22 cellular contexts compared by ENCODE assay signal in the genomic region with DNA sequence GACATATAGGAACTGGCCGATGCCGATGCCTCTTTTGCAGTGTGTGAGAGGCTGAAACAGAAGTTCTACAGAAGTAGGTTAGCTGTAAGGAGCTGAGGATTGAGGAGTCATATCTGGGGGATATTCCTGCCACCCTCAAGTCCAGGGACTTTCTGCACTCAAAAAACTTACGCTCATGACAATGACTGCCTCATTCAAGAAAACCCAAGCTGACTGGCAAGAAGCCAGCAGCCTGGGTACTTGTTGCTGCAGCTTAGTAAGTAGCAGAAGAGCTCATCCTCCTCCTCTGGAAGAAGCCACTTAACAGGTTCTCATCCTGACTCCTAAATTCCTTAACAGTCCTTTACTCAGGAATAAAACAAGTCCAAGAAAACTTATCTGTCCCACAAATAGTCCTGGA. TPM values are rescaled to one million over a fixed set of nuclear protein-coding genes. Genes with fewer than 3 reads are reported as not detected.
"Had no signal": no experiment of that assay in that cellular context is flagged by ENCODE, and none has a peak within 500 bp of the region (broad histone marks: within the 10 kb centered on the region; RNA-seq: fewer than 3 reads in every experiment).

No MANE protein-coding gene starts in this region.

- H3K36me3 ChIP-seq: vagina had no signal

- DNase-seq: activated CD4-positive, alpha-beta memory T cell treated with anti-CD3 and anti-CD28 coated beads, Interleukin-2, amount 10 ng/mL, durations not matched to agents 7 days and 5 days; activated CD4-positive, alpha-beta T cell treated with anti-CD3 and anti-CD28 coated beads for 4 hours; activated effector memory CD4-positive, alpha-beta T cell treated with anti-CD3 and anti-CD28 coated beads, Interleukin-2, amount 50 U/mL, for 16 hours; activated T-cell treated with anti-CD3 and anti-CD28 coated beads, Interleukin-2, amount 50 U/mL, for 4 hours; caudate nucleus; hippocampal formation; kidney; mesendoderm; occipital lobe; stimulated activated CD4-positive, alpha-beta T cell treated with anti-CD3 and anti-CD28 coated beads, Interleukin-15, amount 100 ng/mL, for 24 hours; stimulated activated CD4-positive, alpha-beta T cell treated with anti-CD3 and anti-CD28 coated beads, Interleukin-4, amount 100 ng/mL, for 1 hour; stimulated activated naive B cell treated with anti-CD40 and anti-IgM and Interleukin-4, amounts not matched to agents 10 μg/mL and 1 μg/mL and 100 μg/mL, for 72 hours had no signal

- H3K27ac Mint-ChIP-seq: activated CD4-positive, alpha-beta memory T cell treated with anti-CD3 and anti-CD28 coated beads, Interleukin-2, amount 10 ng/mL, durations not matched to agents 7 days and 5 days; activated naive CD4-positive, alpha-beta T cell treated with anti-CD3 and anti-CD28 coated beads, Interleukin-2, amount 50 U/mL, for 24 hours; natural killer cell treated with Interleukin-12 subunit alpha and Interleukin-12 subunit beta and Interleukin-15 and Interleukin-18, amount 100 ng/mL, for 72 hours; stimulated activated naive B cell treated with anti-CD40 and anti-IgM and Interleukin-4, amounts not matched to agents 10 μg/mL and 1 μg/mL and 100 μg/mL, for 72 hours; WTC11 had no signal

- H3K4me3 ChIP-seq: right atrium auricular region, skin epidermis, tibial nerve, vagina had no signal

- H3K4me3 Mint-ChIP-seq: activated CD4-positive, alpha-beta memory T cell treated with anti-CD3 and anti-CD28 coated beads, Interleukin-2, amount 10 ng/mL, durations not matched to agents 7 days and 5 days; activated naive CD4-positive, alpha-beta T cell treated with anti-CD3 and anti-CD28 coated beads, Interleukin-2, amount 50 U/mL, for 24 hours; activated T-cell treated with anti-CD3 and anti-CD28 coated beads, Interleukin-2, amount 50 U/mL, for 4 hours; natural killer cell treated with Interleukin-12 subunit alpha and Interleukin-12 subunit beta and Interleukin-15 and Interleukin-18, amount 100 ng/mL, for 72 hours; stimulated activated naive B cell treated with anti-CD40 and anti-IgM and Interleukin-4, amounts not matched to agents 10 μg/mL and 1 μg/mL and 100 μg/mL, for 72 hours; WTC11 had no signal

- H3K9me3 ChIP-seq: right atrium auricular region, tibial nerve, vagina had no signal

- H3K4me1 ChIP-seq: right atrium auricular region had no signal

- H3K27me3 ChIP-seq: right atrium auricular region, tibial nerve, vagina had no signal

- H3K27me3 Mint-ChIP-seq: activated naive CD4-positive, alpha-beta T cell treated with anti-CD3 and anti-CD28 coated beads, Interleukin-2, amount 50 U/mL, for 24 hours; stimulated activated naive B cell treated with anti-CD40 and anti-IgM and Interleukin-4, amounts not matched to agents 10 μg/mL and 1 μg/mL and 100 μg/mL, for 72 hours had no signal

- H3K9me3 Mint-ChIP-seq: activated CD4-positive, alpha-beta memory T cell treated with anti-CD3 and anti-CD28 coated beads, Interleukin-2, amount 10 ng/mL, durations not matched to agents 7 days and 5 days; activated naive CD4-positive, alpha-beta T cell treated with anti-CD3 and anti-CD28 coated beads, Interleukin-2, amount 50 U/mL, for 24 hours; activated T-cell treated with anti-CD3 and anti-CD28 coated beads, Interleukin-2, amount 50 U/mL, for 4 hours; natural killer cell treated with Interleukin-12 subunit alpha and Interleukin-12 subunit beta and Interleukin-15 and Interleukin-18, amount 100 ng/mL, for 72 hours; stimulated activated naive B cell treated with anti-CD40 and anti-IgM and Interleukin-4, amounts not matched to agents 10 μg/mL and 1 μg/mL and 100 μg/mL, for 72 hours; WTC11 had no signal

- H3K27ac ChIP-seq: right atrium auricular region, skin epidermis, tibial nerve, vagina had no signal

- H3K36me3 Mint-ChIP-seq: activated naive CD4-positive, alpha-beta T cell treated with anti-CD3 and anti-CD28 coated beads, Interleukin-2, amount 50 U/mL, for 24 hours; natural killer cell treated with Interleukin-12 subunit alpha and Interleukin-12 subunit beta and Interleukin-15 and Interleukin-18, amount 100 ng/mL, for 72 hours; stimulated activated naive B cell treated with anti-CD40 and anti-IgM and Interleukin-4, amounts not matched to agents 10 μg/mL and 1 μg/mL and 100 μg/mL, for 72 hours; WTC11 had no signal

- H3K4me1 Mint-ChIP-seq: activated CD4-positive, alpha-beta memory T cell treated with anti-CD3 and anti-CD28 coated beads, Interleukin-2, amount 10 ng/mL, durations not matched to agents 7 days and 5 days; activated naive CD4-positive, alpha-beta T cell treated with anti-CD3 and anti-CD28 coated beads, Interleukin-2, amount 50 U/mL, for 24 hours had no signal

RNA-seq across cellular contexts. Expression of a gene that starts 7.2 kb away (rescaled TPM):
- total RNA-seq: activated CD4-positive, alpha-beta memory T cell treated with anti-CD3 and anti-CD28 coated beads, Interleukin-2, amount 10 ng/mL, durations not matched to agents 7 days and 5 days; activated T-cell treated with anti-CD3 and anti-CD28 coated beads, Interleukin-2, amount 50 U/mL, for 4 hours; natural killer cell treated with Interleukin-12 subunit alpha and Interleukin-12 subunit beta and Interleukin-15 and Interleukin-18, amount 100 ng/mL, for 72 hours had no signal

RNA-seq across cellular contexts. Expression of a gene that starts 26.9 kb away (rescaled TPM):
- total RNA-seq: activated CD4-positive, alpha-beta memory T cell treated with anti-CD3 and anti-CD28 coated beads, Interleukin-2, amount 10 ng/mL, durations not matched to agents 7 days and 5 days; activated T-cell treated with anti-CD3 and anti-CD28 coated beads, Interleukin-2, amount 50 U/mL, for 4 hours; kidney; natural killer cell treated with Interleukin-12 subunit alpha and Interleukin-12 subunit beta and Interleukin-15 and Interleukin-18, amount 100 ng/mL, for 72 hours; occipital lobe; vagina; WTC11 had no signal

RNA-seq across cellular contexts. Expression of a gene that starts 34.9 kb away (rescaled TPM):
- total RNA-seq: activated CD4-positive, alpha-beta memory T cell treated with anti-CD3 and anti-CD28 coated beads, Interleukin-2, amount 10 ng/mL, durations not matched to agents 7 days and 5 days; activated T-cell treated with anti-CD3 and anti-CD28 coated beads, Interleukin-2, amount 50 U/mL, for 4 hours; kidney; liver; natural killer cell treated with Interleukin-12 subunit alpha and Interleukin-12 subunit beta and Interleukin-15 and Interleukin-18, amount 100 ng/mL, for 72 hours; occipital lobe; posterior vena cava; right atrium auricular region; vagina; WTC11 had no signal
- polyA plus RNA-seq: esophagus, liver had no signal

RNA-seq across cellular contexts. Expression of a gene that starts 57.4 kb away (rescaled TPM):
- total RNA-seq: vagina had no signal
